Comparison of ENCODE assay signal across 1 cellular context in genomic region chr9:128428644-128429504, GRCh38.
TF ChIP-seq lines count a peak whose summit lies in the region.

No MANE protein-coding gene starts in this region.

TF ChIP-seq in K562, 482 proteins besides CTCF, POLR2A, EP300 and RAD21 (continued from another document and continues in another):
- TF ChIP-seq, protein P1, sequence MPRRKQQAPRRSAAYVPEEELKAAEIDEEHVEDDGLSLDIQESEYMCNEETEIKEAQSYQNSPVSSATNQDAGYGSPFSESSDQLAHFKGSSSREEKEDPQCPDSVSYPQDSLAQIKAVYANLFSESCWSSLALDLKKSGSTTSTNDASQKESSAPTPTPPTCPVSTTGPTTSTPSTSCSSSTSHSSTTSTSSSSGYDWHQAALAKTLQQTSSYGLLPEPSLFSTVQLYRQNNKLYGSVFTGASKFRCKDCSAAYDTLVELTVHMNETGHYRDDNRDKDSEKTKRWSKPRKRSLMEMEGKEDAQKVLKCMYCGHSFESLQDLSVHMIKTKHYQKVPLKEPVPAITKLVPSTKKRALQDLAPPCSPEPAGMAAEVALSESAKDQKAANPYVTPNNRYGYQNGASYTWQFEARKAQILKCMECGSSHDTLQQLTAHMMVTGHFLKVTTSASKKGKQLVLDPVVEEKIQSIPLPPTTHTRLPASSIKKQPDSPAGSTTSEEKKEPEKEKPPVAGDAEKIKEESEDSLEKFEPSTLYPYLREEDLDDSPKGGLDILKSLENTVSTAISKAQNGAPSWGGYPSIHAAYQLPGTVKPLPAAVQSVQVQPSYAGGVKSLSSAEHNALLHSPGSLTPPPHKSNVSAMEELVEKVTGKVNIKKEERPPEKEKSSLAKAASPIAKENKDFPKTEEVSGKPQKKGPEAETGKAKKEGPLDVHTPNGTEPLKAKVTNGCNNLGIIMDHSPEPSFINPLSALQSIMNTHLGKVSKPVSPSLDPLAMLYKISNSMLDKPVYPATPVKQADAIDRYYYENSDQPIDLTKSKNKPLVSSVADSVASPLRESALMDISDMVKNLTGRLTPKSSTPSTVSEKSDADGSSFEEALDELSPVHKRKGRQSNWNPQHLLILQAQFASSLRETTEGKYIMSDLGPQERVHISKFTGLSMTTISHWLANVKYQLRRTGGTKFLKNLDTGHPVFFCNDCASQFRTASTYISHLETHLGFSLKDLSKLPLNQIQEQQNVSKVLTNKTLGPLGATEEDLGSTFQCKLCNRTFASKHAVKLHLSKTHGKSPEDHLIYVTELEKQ (CRISPR knock-in tag; IDR thresholded peaks at IDR 0.05), result no peak
- no peak for TF ChIP-seq ZNF445 (CRISPR knock-in tag; IDR thresholded peaks at IDR 0.05; ENCODE audit: low read depth)
- TF ChIP-seq DNMT1 (IDR thresholded peaks at IDR 0.05), result no peak
- 0 out of 4 replicates have a peak, but pooled peaks of 1 of the 2 experiments have one; percentile 27 for TF ChIP-seq SRF (CRISPR knock-in tag; IDR thresholded peaks at IDR 0.05)
- TF ChIP-seq ZBTB1 (CRISPR knock-in tag; IDR thresholded peaks at IDR 0.05; ENCODE audit: borderline replicate concordance, low read depth), result peak; percentile 57
- no peak for TF ChIP-seq MTA3 (IDR thresholded peaks at IDR 0.05; ENCODE audit: borderline replicate concordance)
- TF ChIP-seq, protein P2, sequence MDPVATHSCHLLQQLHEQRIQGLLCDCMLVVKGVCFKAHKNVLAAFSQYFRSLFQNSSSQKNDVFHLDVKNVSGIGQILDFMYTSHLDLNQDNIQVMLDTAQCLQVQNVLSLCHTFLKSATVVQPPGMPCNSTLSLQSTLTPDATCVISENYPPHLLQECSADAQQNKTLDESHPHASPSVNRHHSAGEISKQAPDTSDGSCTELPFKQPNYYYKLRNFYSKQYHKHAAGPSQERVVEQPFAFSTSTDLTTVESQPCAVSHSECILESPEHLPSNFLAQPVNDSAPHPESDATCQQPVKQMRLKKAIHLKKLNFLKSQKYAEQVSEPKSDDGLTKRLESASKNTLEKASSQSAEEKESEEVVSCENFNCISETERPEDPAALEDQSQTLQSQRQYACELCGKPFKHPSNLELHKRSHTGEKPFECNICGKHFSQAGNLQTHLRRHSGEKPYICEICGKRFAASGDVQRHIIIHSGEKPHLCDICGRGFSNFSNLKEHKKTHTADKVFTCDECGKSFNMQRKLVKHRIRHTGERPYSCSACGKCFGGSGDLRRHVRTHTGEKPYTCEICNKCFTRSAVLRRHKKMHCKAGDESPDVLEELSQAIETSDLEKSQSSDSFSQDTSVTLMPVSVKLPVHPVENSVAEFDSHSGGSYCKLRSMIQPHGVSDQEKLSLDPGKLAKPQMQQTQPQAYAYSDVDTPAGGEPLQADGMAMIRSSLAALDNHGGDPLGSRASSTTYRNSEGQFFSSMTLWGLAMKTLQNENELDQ (CRISPR knock-in tag; IDR thresholded peaks at IDR 0.05; ENCODE audit: borderline replicate concordance), result no peak
- TF ChIP-seq ZNF146 (CRISPR knock-in tag; IDR thresholded peaks at IDR 0.05; ENCODE audit: unreplicated experiment), result no peak
- TF ChIP-seq ZBTB40 (IDR thresholded peaks at IDR 0.05), result 0 out of 2 replicates have a peak, but pooled peaks have one; percentile 27
- TF ChIP-seq ZBTB40 (CRISPR knock-in tag; IDR thresholded peaks at IDR 0.05), result no peak; the same call in 1 of the 2 replicates
- TF ChIP-seq ZNF551 (CRISPR knock-in tag; IDR thresholded peaks at IDR 0.05), result no peak
- TF ChIP-seq MEF2A (IDR thresholded peaks at IDR 0.05; ENCODE audit: control insufficient read depth, low read depth, low read length), result no peak
- TF ChIP-seq FOSL1 (tag; conservative IDR thresholded peaks at IDR 0.05), result peak; percentile 57; the same call in 1 of the 2 replicates
- TF ChIP-seq ZNF239 (CRISPR knock-in tag; IDR thresholded peaks at IDR 0.05), result no peak
- peak; percentile 47 for TF ChIP-seq TCF3 (CRISPR knock-in tag; IDR thresholded peaks at IDR 0.05)
- TF ChIP-seq ZNF134 (CRISPR knock-in tag; conservative IDR thresholded peaks at IDR 0.05), result peak; percentile 50; the same call in 1 of the 2 replicates
- TF ChIP-seq FOXK2 (conservative IDR thresholded peaks at IDR 0.05 in 1 of 2, IDR thresholded peaks at IDR 0.05 in 1 of 2; ENCODE audit: low read depth in 2 of 2), result no peak; a peak in 1 of 4 replicates
- no peak for TF ChIP-seq ZNF699 (CRISPR knock-in tag; IDR thresholded peaks at IDR 0.05; ENCODE audit: insufficient replicate concordance)
- TF ChIP-seq ZNF347 (CRISPR knock-in tag; IDR thresholded peaks at IDR 0.05; ENCODE audit: low read depth), result no peak
- peak; percentile 66 for TF ChIP-seq PHF20 (IDR thresholded peaks at IDR 0.05; ENCODE audit: partially characterized antibody)
- no peak for TF ChIP-seq ZNF23 (CRISPR knock-in tag; IDR thresholded peaks at IDR 0.05)
- no peak for TF ChIP-seq ZNF354B (CRISPR knock-in tag; IDR thresholded peaks at IDR 0.05)
- no peak for TF ChIP-seq CC2D1A (IDR thresholded peaks at IDR 0.05)
- TF ChIP-seq ATF6 (CRISPR knock-in tag; IDR thresholded peaks at IDR 0.05), result peak; percentile 89
- TF ChIP-seq, protein P3, sequence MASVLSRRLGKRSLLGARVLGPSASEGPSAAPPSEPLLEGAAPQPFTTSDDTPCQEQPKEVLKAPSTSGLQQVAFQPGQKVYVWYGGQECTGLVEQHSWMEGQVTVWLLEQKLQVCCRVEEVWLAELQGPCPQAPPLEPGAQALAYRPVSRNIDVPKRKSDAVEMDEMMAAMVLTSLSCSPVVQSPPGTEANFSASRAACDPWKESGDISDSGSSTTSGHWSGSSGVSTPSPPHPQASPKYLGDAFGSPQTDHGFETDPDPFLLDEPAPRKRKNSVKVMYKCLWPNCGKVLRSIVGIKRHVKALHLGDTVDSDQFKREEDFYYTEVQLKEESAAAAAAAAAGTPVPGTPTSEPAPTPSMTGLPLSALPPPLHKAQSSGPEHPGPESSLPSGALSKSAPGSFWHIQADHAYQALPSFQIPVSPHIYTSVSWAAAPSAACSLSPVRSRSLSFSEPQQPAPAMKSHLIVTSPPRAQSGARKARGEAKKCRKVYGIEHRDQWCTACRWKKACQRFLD (CRISPR knock-in tag; IDR thresholded peaks at IDR 0.05), result peak; percentile 88
- TF ChIP-seq NFE2 (IDR thresholded peaks at IDR 0.05; ENCODE audit: low read depth), result no peak
- no peak for TF ChIP-seq SMARCB1 (IDR thresholded peaks at IDR 0.05; ENCODE audit: insufficient read length, low read depth)
- no peak; the same call in none of the 2 replicates for TF ChIP-seq NFRKB (IDR thresholded peaks at IDR 0.05; ENCODE audit: low read depth)
- TF ChIP-seq ZNF79 (CRISPR knock-in tag; IDR thresholded peaks at IDR 0.05; ENCODE audit: low read depth), result no peak
- peak; percentile 58; the same call in 1 of the 2 replicates for TF ChIP-seq POLR2AphosphoS5 (IDR thresholded peaks at IDR 0.05; ENCODE audit: control insufficient read depth, insufficient read depth, low read depth, low read length)
- TF ChIP-seq MBD2 (IDR thresholded peaks at IDR 0.05; ENCODE audit: borderline replicate concordance, low read depth), result peak; percentile 34; the same call in 1 of the 2 replicates
- no peak for TF ChIP-seq HLTF (IDR thresholded peaks at IDR 0.05)
- TF ChIP-seq ELF2 (CRISPR knock-in tag; IDR thresholded peaks at IDR 0.05), result no peak
- TF ChIP-seq, protein P4, sequence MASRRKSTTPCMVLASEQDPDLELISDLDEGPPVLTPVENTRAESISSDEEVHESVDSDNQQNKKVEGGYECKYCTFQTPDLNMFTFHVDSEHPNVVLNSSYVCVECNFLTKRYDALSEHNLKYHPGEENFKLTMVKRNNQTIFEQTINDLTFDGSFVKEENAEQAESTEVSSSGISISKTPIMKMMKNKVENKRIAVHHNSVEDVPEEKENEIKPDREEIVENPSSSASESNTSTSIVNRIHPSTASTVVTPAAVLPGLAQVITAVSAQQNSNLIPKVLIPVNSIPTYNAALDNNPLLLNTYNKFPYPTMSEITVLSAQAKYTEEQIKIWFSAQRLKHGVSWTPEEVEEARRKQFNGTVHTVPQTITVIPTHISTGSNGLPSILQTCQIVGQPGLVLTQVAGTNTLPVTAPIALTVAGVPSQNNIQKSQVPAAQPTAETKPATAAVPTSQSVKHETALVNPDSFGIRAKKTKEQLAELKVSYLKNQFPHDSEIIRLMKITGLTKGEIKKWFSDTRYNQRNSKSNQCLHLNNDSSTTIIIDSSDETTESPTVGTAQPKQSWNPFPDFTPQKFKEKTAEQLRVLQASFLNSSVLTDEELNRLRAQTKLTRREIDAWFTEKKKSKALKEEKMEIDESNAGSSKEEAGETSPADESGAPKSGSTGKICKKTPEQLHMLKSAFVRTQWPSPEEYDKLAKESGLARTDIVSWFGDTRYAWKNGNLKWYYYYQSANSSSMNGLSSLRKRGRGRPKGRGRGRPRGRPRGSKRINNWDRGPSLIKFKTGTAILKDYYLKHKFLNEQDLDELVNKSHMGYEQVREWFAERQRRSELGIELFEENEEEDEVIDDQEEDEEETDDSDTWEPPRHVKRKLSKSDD (conservative IDR thresholded peaks at IDR 0.05; ENCODE audit: low read length), result no peak
- no peak for TF ChIP-seq RBM15 (IDR thresholded peaks at IDR 0.05; ENCODE audit: insufficient read depth, low read length)
- TF ChIP-seq TFAP4 (CRISPR knock-in tag; IDR thresholded peaks at IDR 0.05; ENCODE audit: borderline replicate concordance), result peak; percentile 83; the same call in 1 of the 2 replicates
